ENCODE assay signal across 12 cellular contexts in genomic region chr9:35972093-35972492, GRCh38. TPM values are rescaled to one million over a fixed set of nuclear protein-coding genes. Genes with fewer than 3 reads are reported as not detected.
DNase-seq lines count a peak whose midpoint lies in the region; ATAC-seq and TF ChIP-seq lines count a peak whose summit lies in the region.
"Had no signal": no experiment of that assay in that cellular context is flagged by ENCODE, and none has a peak within 500 bp of the region (broad histone marks: within the 10 kb centered on the region; RNA-seq: fewer than 3 reads in every experiment).

No MANE protein-coding gene starts in this region.

- no peaks in the 10 kb centered on the region for H3K4me1 ChIP-seq in psoas muscle
- H3K4me1 ChIP-seq in sigmoid colon = peaks cover 0 to 4% (median 0%) of the 10 kb centered on the region in 4 donors

- TF ChIP-seq CTCF in CD14-positive monocyte (IDR thresholded peaks at IDR 0.05) (no peak), endothelial cell (IDR thresholded peaks at IDR 0.05; ENCODE audit: unreplicated experiment) (no peak), psoas muscle (IDR thresholded peaks at IDR 0.05) (no peak), sigmoid colon (IDR thresholded peaks at IDR 0.05) (no peak)

- intact Hi-C loops in CD14-positive monocyte (cut with micrococcal nuclease) = no loop called here
- intact Hi-C loops in psoas muscle (cut with DNase I) = no loop called here
- intact Hi-C loops in sigmoid colon (cut with DNase I) = no loop called here

- DNase-seq in CD14-positive monocyte (ENCODE audit: low spot score) (no peak), endothelial cell (ENCODE audit: low spot score) (peak; percentile 39), psoas muscle (no peak), sigmoid colon (no peak), AML-193 (lab: John Stamatoyannopoulos, UW) (no peak), COLO668 (lab: John Stamatoyannopoulos, UW; ENCODE audit: unreplicated experiment) (no peak), NCI-H1417 treated with DMSO at 0.1 percent for 48 hours (lab: John Stamatoyannopoulos, UW) (no peak)
- peak; percentile 3 to 6 for DNase-seq in activated CD8-positive, alpha-beta memory T cell treated with anti-CD3 and anti-CD28 coated beads for 4 hours (ENCODE audit: low read depth in 2 of 2)
- DNase-seq: NCI-H1930, SHP77 had no signal

- no peak overlapping the region for H3K27ac ChIP-seq in psoas muscle
- H3K27ac ChIP-seq in sigmoid colon = no peak overlapping the region

- H3K36me3 Mint-ChIP-seq in CD14-positive monocyte (peaks cover 4 to 10% of the 10 kb centered on the region in 2 donors), endothelial cell (ENCODE audit: low read depth, unreplicated experiment) (peaks cover 8% of the 10 kb centered on the region)

- TF ChIP-seq POLR2A in sigmoid colon (IDR thresholded peaks at IDR 0.05) = no peak

- ATAC-seq in psoas muscle = peak in 1 of 4 donors; percentile 25

- H3K36me3 ChIP-seq in psoas muscle (ENCODE audit: insufficient read depth in 1 of 2, low read depth in 1 of 2) (no peaks in the 10 kb centered on the region), sigmoid colon (no peaks in the 10 kb centered on the region)

- peak overlapping the region; percentile 28 for H3K4me3 ChIP-seq in psoas muscle
- peak overlapping the region in 2 of 4 donors; percentile 17 to 21 for H3K4me3 ChIP-seq in sigmoid colon

- H3K4me3 Mint-ChIP-seq in CD14-positive monocyte (peak overlapping the region; percentile 8 to 81), endothelial cell (ENCODE audit: unreplicated experiment) (peak overlapping the region; percentile 11)

- H3K27me3 ChIP-seq in psoas muscle (ENCODE audit: insufficient read depth in 3 of 3, low read length in 2 of 3) = peaks cover 0 to 22% (median 7%) of the 10 kb centered on the region in 3 donors
- H3K27me3 ChIP-seq in sigmoid colon = peaks cover 0 to 32% (median 17%) of the 10 kb centered on the region in 3 donors

- H3K9me3 Mint-ChIP-seq in CD14-positive monocyte (peaks cover 16 to 31% (median 24%) of the 10 kb centered on the region in 7 donors), endothelial cell (ENCODE audit: unreplicated experiment) (peaks cover 4% of the 10 kb centered on the region)

- TF ChIP-seq EP300 in sigmoid colon (IDR thresholded peaks at IDR 0.05) = no peak

- H3K9me3 ChIP-seq in psoas muscle (peaks cover 18% of the 10 kb centered on the region), sigmoid colon (peaks cover 0 to 12% (median 5%) of the 10 kb centered on the region in 4 donors)

- H3K4me1 Mint-ChIP-seq in CD14-positive monocyte (peaks cover 9% of the 10 kb centered on the region), endothelial cell (ENCODE audit: unreplicated experiment) (peaks cover 3% of the 10 kb centered on the region)

- H3K27ac Mint-ChIP-seq in CD14-positive monocyte = no peak overlapping the region
- no peak overlapping the region for H3K27ac Mint-ChIP-seq in endothelial cell (ENCODE audit: unreplicated experiment)

- H3K27me3 Mint-ChIP-seq in CD14-positive monocyte (ENCODE audit: low read depth in 3 of 3) (peaks cover 57 to 68% (median 59%) of the 10 kb centered on the region in 3 donors), endothelial cell (ENCODE audit: unreplicated experiment) (no peaks in the 10 kb centered on the region)

- 14 to 17% (median 14%) methylated on average over 33 to 35 of the region's 35 CpGs for WGBS in psoas muscle, 3 donors
- 22 to 76% methylated on average over 35 of the region's 35 CpGs for WGBS in sigmoid colon, 2 donors

RNA-seq across cellular contexts. Expression of gene OR2S2, which starts 14.1 kb away (rescaled TPM):
- polyA plus RNA-seq in CD14-positive monocyte (not detected), psoas muscle (not detected), sigmoid colon (not detected)
- total RNA-seq in endothelial cell (ENCODE audit: unreplicated experiment) (not detected), psoas muscle (not detected), sigmoid colon (not detected)
- total RNA-seq: endothelial cell of umbilical vein, lower leg skin had no signal
- polyA plus RNA-seq: endothelial cell of umbilical vein had no signal

Comparison
In these comparisons a context has a peak if more than half of its experiments do, and no peak if none do; other contexts are left out.
1. DNase-seq: peak in activated CD8-positive, alpha-beta memory T cell treated with anti-CD3 and anti-CD28 coated beads for 4 hours (2 of 2) and endothelial cell (single experiment); none in CD14-positive monocyte (single experiment), psoas muscle (0 of 2), sigmoid colon (single experiment), AML-193 (0 of 2), COLO668 (single experiment) and NCI-H1417 treated with DMSO at 0.1 percent for 48 hours (single experiment).